In the genomic region with DNA sequence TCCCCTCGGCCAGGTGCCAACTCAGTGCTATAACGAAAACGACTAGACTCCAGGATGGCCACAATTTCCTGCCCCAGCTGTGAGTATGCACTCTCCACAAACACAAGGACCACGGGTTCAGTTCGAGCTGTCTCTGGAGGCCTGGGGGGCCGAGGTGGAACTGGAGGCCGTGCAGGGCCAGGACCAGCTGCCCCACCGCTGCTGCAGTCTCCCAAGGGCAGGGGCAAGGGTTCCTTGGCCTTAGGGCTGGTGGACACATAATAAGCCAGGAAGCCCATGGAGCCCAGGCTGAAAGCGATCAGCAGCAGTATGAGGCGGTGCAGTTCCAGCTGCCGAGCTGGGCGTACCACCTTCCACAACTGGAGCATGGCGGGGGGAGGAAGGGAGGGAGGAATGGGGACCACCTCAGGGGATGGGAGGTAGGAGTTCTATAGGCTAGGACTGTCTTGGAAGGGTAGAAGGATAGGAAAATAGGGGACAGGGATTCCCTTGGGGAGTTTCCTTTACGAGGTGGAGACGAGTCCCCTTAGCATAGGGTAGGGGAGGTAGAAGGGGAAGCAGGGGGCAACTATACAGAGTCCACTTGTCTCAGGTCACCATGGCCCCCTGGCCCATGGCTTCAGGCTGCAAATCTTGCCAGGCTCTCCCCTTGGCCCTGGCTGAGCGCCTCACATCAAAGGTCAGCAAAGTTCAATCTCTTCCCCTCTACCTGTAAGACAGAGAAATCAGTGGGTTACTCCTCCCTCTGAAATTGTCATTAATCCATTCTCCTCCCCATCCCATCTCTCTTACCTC, we compare ENCODE assay signal across 26 cellular contexts. TPM values are rescaled to one million over a fixed set of nuclear protein-coding genes. Genes with fewer than 3 reads are reported as not detected.
DNase-seq lines count a peak whose midpoint lies in the region; ATAC-seq lines count a peak whose summit lies in the region.
"Had no signal": no experiment of that assay in that cellular context is flagged by ENCODE, and none has a peak within 500 bp of the region (broad histone marks: within the 10 kb centered on the region; RNA-seq: fewer than 3 reads in every experiment).

No MANE protein-coding gene starts in this region.

- intact Hi-C loops in activated CD4-positive, alpha-beta T cell treated with anti-CD3 and anti-CD28 coated beads for 36 hours (cut with DNase I, micrococcal nuclease): no loop called here

- CTCF ChIA-PET in activated CD4-positive, alpha-beta T cell treated with anti-CD3 and anti-CD28 coated beads for 36 hours (lab: Charles Lee): interaction anchor here (0.6 to 0.8 kb wide), 4 partner anchors 25 to 65 kb away, joined by 3 read pairs; no protein-coding TSS in a partner anchor

- POLR2A ChIA-PET in activated CD4-positive, alpha-beta T cell treated with anti-CD3 and anti-CD28 coated beads for 36 hours (lab: Charles Lee): interaction anchor here (0.5 to 1.1 kb wide), 6 partner anchors 14 to 77 kb away, joined by 3 to 6 read pairs (median 3); no protein-coding TSS in a partner anchor
- POLR2A ChIA-PET in naive thymus-derived CD8-positive, alpha-beta T cell (lab: Charles Lee): interaction anchor here (0.9 to 7.7 kb wide), 4 partner anchors 11 to 38 kb away, joined by 3 to 70 read pairs (median 30); a partner anchor contains a TSS

- peaks cover 58% of the 10 kb centered on the region for H3K4me1 Mint-ChIP-seq in activated CD4-positive, alpha-beta T cell treated with anti-CD3 and anti-CD28 coated beads for 36 hours
- H3K4me1 Mint-ChIP-seq in stimulated activated naive CD8-positive, alpha-beta T cell treated with anti-CD3 and anti-CD28 coated beads, Interleukin-15, Interleukin-2, amounts not matched to agents 100 ng/mL and 50 ng/mL, for 24 hours (ENCODE audit: low read depth): peaks cover 61% of the 10 kb centered on the region
- peaks cover 33 to 66% (median 54%) of the 10 kb centered on the region in 4 donors for H3K4me1 Mint-ChIP-seq in naive thymus-derived CD8-positive, alpha-beta T cell

- H3K36me3 Mint-ChIP-seq in activated CD4-positive, alpha-beta T cell treated with anti-CD3 and anti-CD28 coated beads for 36 hours (ENCODE audit: low read depth): peaks cover 57% of the 10 kb centered on the region
- H3K36me3 Mint-ChIP-seq in stimulated activated naive CD8-positive, alpha-beta T cell treated with anti-CD3 and anti-CD28 coated beads, Interleukin-15, Interleukin-2, amounts not matched to agents 100 ng/mL and 50 ng/mL, for 24 hours (ENCODE audit: low read depth): peaks cover 63% of the 10 kb centered on the region
- peaks cover 5 to 67% (median 13%) of the 10 kb centered on the region in 3 donors for H3K36me3 Mint-ChIP-seq in naive thymus-derived CD8-positive, alpha-beta T cell

- no peak overlapping the region for H3K4me3 Mint-ChIP-seq in activated CD4-positive, alpha-beta T cell treated with anti-CD3 and anti-CD28 coated beads for 36 hours
- H3K4me3 Mint-ChIP-seq in stimulated activated naive CD8-positive, alpha-beta T cell treated with anti-CD3 and anti-CD28 coated beads, Interleukin-15, Interleukin-2, amounts not matched to agents 100 ng/mL and 50 ng/mL, for 24 hours: no peak overlapping the region
- H3K4me3 Mint-ChIP-seq in naive thymus-derived CD8-positive, alpha-beta T cell: peak overlapping the region in 7 of 10 donors; percentile 27 to 85 (median 68)
- H3K4me3 Mint-ChIP-seq: CD14-positive monocyte, mesothelial cell of epicardium had no signal

- no peaks in the 10 kb centered on the region for H3K27me3 Mint-ChIP-seq in activated CD4-positive, alpha-beta T cell treated with anti-CD3 and anti-CD28 coated beads for 36 hours
- no peaks in the 10 kb centered on the region for H3K27me3 Mint-ChIP-seq in stimulated activated naive CD8-positive, alpha-beta T cell treated with anti-CD3 and anti-CD28 coated beads, Interleukin-15, Interleukin-2, amounts not matched to agents 100 ng/mL and 50 ng/mL, for 24 hours
- H3K27me3 Mint-ChIP-seq in naive thymus-derived CD8-positive, alpha-beta T cell: no peaks in the 10 kb centered on the region

- no peak for DNase-seq in activated CD4-positive, alpha-beta T cell treated with anti-CD3 and anti-CD28 coated beads for 36 hours
- no peak for DNase-seq in activated CD4-positive, alpha-beta T cell treated with anti-CD3 and anti-CD28 coated beads for 4 hours
- DNase-seq in stimulated activated naive CD8-positive, alpha-beta T cell treated with anti-CD3 and anti-CD28 coated beads, Interleukin-15, Interleukin-2, amounts not matched to agents 100 U/mL and 50 U/mL, for 24 hours: no peak
- DNase-seq in naive thymus-derived CD8-positive, alpha-beta T cell: no peak
- DNase-seq in activated CD4-positive, CD25-positive, alpha-beta regulatory T cell (lab: John Stamatoyannopoulos, UW): no peak
- DNase-seq in DMS79 (lab: John Stamatoyannopoulos, UW) (no peak), SK-N-DZ (ENCODE audit: low spot score) (no peak)
- DNase-seq: 8988T; activated CD4-positive, alpha-beta T cell treated with anti-CD3 and anti-CD28 coated beads for 1 hour; islet precursor cell; KBM-7; left ventricle myocardium inferior; MG63; NCI-H1105 treated with DMSO at 0.1 percent for 48 hours; NCI-H2029 treated with DMSO at 0.1 percent for 48 hours; NCI-H345; nephron progenitor cell; right cardiac atrium; spleen; substantia nigra; T-helper 1 cell had no signal

- no peak for ATAC-seq in activated CD4-positive, alpha-beta T cell treated with anti-CD3 and anti-CD28 coated beads for 36 hours
- no peak for ATAC-seq in stimulated activated naive CD8-positive, alpha-beta T cell treated with anti-CD3 and anti-CD28 coated beads, Interleukin-15, Interleukin-2, amounts not matched to agents 100 U/mL and 50 U/mL, for 24 hours
- no peak for ATAC-seq in naive thymus-derived CD8-positive, alpha-beta T cell
- ATAC-seq: right cardiac atrium had no signal

- no peaks in the 10 kb centered on the region for H3K9me3 Mint-ChIP-seq in activated CD4-positive, alpha-beta T cell treated with anti-CD3 and anti-CD28 coated beads for 36 hours (ENCODE audit: low read depth)
- no peaks in the 10 kb centered on the region for H3K9me3 Mint-ChIP-seq in stimulated activated naive CD8-positive, alpha-beta T cell treated with anti-CD3 and anti-CD28 coated beads, Interleukin-15, Interleukin-2, amounts not matched to agents 100 ng/mL and 50 ng/mL, for 24 hours
- no peaks in the 10 kb centered on the region for H3K9me3 Mint-ChIP-seq in naive thymus-derived CD8-positive, alpha-beta T cell
- H3K9me3 Mint-ChIP-seq: activated T-helper 1 cell treated with anti-CD3 and anti-CD28 coated beads, Interleukin-12 subunit alpha, Interleukin-12 subunit beta, Interleukin-2, Interleukin-4 antibody, amounts not matched to agents 30 ng/mL and 10 ng/mL and 1 ng/mL, durations not matched to agents 14 hours and 24 hours and 36 hours; brain; mesothelial cell of epicardium; nephron progenitor cell had no signal

- peak overlapping the region; percentile 91 for H3K27ac Mint-ChIP-seq in activated CD4-positive, alpha-beta T cell treated with anti-CD3 and anti-CD28 coated beads for 36 hours
- H3K27ac Mint-ChIP-seq in stimulated activated naive CD8-positive, alpha-beta T cell treated with anti-CD3 and anti-CD28 coated beads, Interleukin-15, Interleukin-2, amounts not matched to agents 100 ng/mL and 50 ng/mL, for 24 hours: peak overlapping the region; percentile 39
- H3K27ac Mint-ChIP-seq in naive thymus-derived CD8-positive, alpha-beta T cell: peak overlapping the region in 5 of 10 donors; percentile 1 to 93 (median 80)
- H3K27ac Mint-ChIP-seq: mesothelial cell of epicardium, nephron progenitor cell had no signal

RNA-seq across cellular contexts. Expression of a gene that starts 3.2 kb away (rescaled TPM):
- total RNA-seq in activated CD4-positive, alpha-beta T cell treated with anti-CD3 and anti-CD28 coated beads for 36 hours: 10 to 100 TPM; 54.7 to 65.0 TPM
- total RNA-seq in naive thymus-derived CD8-positive, alpha-beta T cell: 100 to 1,000 TPM; 101 to 112 TPM
- polyA plus RNA-seq in naive thymus-derived CD8-positive, alpha-beta T cell: 10 to 100 TPM; 13.4 to 34.3 (median 24.5) TPM
- 21.1 and 22.4 TPM in 2 replicates for polyA plus RNA-seq in SK-N-DZ (2014; cell fraction: cytosol; rRNA removed)
- polyA plus RNA-seq in SK-N-DZ (2014; cell fraction: nucleus; rRNA removed): 34.4 and 36.5 TPM in 2 replicates

RNA-seq across cellular contexts. Expression of a gene that starts 22.8 kb away (rescaled TPM):
- 10 to 100 TPM; 40.1 to 67.3 TPM for total RNA-seq in activated CD4-positive, alpha-beta T cell treated with anti-CD3 and anti-CD28 coated beads for 36 hours
- total RNA-seq in naive thymus-derived CD8-positive, alpha-beta T cell: 10 to 100 TPM; 79.0 to 79.9 TPM
- polyA plus RNA-seq in naive thymus-derived CD8-positive, alpha-beta T cell: 10 to 100 TPM; 12.3 to 18.5 (median 13.4) TPM
- polyA plus RNA-seq in SK-N-DZ (2014; cell fraction: cytosol; rRNA removed): 21.0 and 28.0 TPM in 2 replicates
- polyA plus RNA-seq in SK-N-DZ (2014; cell fraction: nucleus; rRNA removed): 96.2 and 138 TPM in 2 replicates

RNA-seq across cellular contexts. Expression of a gene that starts 26.4 kb away (rescaled TPM):
- 10 to 100 TPM; 12.7 to 37.1 TPM for total RNA-seq in activated CD4-positive, alpha-beta T cell treated with anti-CD3 and anti-CD28 coated beads for 36 hours
- 10 to 100 TPM; 19.9 to 22.1 TPM for total RNA-seq in naive thymus-derived CD8-positive, alpha-beta T cell
- polyA plus RNA-seq in naive thymus-derived CD8-positive, alpha-beta T cell: 10 to 100 TPM; 32.2 to 44.6 (median 37.9) TPM
- 84.2 and 89.9 TPM in 2 replicates for polyA plus RNA-seq in SK-N-DZ (2014; cell fraction: cytosol; rRNA removed)
- 63.6 and 77.6 TPM in 2 replicates for polyA plus RNA-seq in SK-N-DZ (2014; cell fraction: nucleus; rRNA removed)

Comparison
In these comparisons a context has a peak if more than half of its experiments do, and no peak if none do; other contexts are left out.
1. H3K4me3 Mint-ChIP-seq: peak in naive thymus-derived CD8-positive, alpha-beta T cell (7 of 10); none in activated CD4-positive, alpha-beta T cell treated with anti-CD3 and anti-CD28 coated beads for 36 hours (single experiment) and stimulated activated naive CD8-positive, alpha-beta T cell treated with anti-CD3 and anti-CD28 coated beads, Interleukin-15, Interleukin-2, amounts not matched to agents 100 ng/mL and 50 ng/mL, for 24 hours (single experiment).